ENCODE assay signal across 12 cellular contexts in the genomic region with DNA sequence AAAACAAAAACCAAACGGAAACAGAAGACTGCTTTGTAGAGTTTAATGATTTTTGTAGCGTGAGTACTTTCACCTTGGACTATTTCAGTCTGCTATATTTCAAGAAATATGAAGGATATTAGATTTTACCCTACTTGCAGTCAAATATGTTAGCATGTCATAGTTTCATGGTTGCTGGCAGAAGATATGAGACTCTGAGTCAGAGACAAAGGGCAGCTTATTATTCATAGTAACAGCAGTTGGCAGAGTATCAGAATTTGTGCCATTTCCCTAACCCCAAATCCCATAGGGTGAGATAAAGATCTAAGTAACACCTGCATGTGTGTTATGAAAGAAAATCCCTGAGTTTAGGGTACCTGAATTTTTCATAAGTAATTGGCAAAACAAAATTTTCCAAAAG.
DNase-seq lines count a peak whose midpoint lies in the region; ATAC-seq, FAIRE-seq and TF ChIP-seq lines count a peak whose summit lies in the region.
"Had no signal": no experiment of that assay in that cellular context is flagged by ENCODE, and none has a peak within 500 bp of the region (broad histone marks: within the 10 kb centered on the region; RNA-seq: fewer than 3 reads in every experiment).

No MANE protein-coding gene starts in this region.

- TF ChIP-seq CTCF in coronary artery (IDR thresholded peaks at IDR 0.05) (no peak), kidney (IDR thresholded peaks at IDR 0.05; ENCODE audit: borderline replicate concordance, extremely low read depth, insufficient read depth) (no peak)

- peaks cover 8% of the 10 kb centered on the region for H3K9me3 Mint-ChIP-seq in activated T-cell treated with anti-CD3 and anti-CD28 coated beads, Interleukin-2, amount 50 U/mL, for 4 hours
- H3K9me3 Mint-ChIP-seq: activated CD4-positive, alpha-beta T cell treated with anti-CD3 and anti-CD28 coated beads, Interleukin-2, amount 10 ng/mL, durations not matched to agents 24 days and 14 days had no signal

- H3K9me3 ChIP-seq in SK-N-MC (ENCODE audit: low read depth, low read length), result no peaks in the 10 kb centered on the region
- H3K9me3 ChIP-seq in kidney (ENCODE audit: control insufficient read depth in 1 of 2, low read length in 2 of 2), result no peaks in the 10 kb centered on the region
- H3K9me3 ChIP-seq: thyroid gland had no signal

- intact Hi-C loops in kidney (cut with DNase I), result no loop called here

- H3K4me3 ChIP-seq in SK-N-MC (no peak overlapping the region), coronary artery (no peak overlapping the region), kidney (ENCODE audit: low read length in 2 of 2) (no peak overlapping the region)
- H3K4me3 ChIP-seq: thyroid gland had no signal

- H3K4me1 Mint-ChIP-seq in activated T-cell treated with anti-CD3 and anti-CD28 coated beads, Interleukin-2, amount 50 U/mL, for 4 hours (ENCODE audit: low read depth), result no peaks in the 10 kb centered on the region
- H3K4me1 Mint-ChIP-seq: activated CD4-positive, alpha-beta T cell treated with anti-CD3 and anti-CD28 coated beads, Interleukin-2, amount 10 ng/mL, durations not matched to agents 24 days and 14 days had no signal

- H3K9ac ChIP-seq in SK-N-MC (ENCODE audit: insufficient read length), result no peak overlapping the region
- H3K9ac ChIP-seq in kidney (ENCODE audit: low read length in 2 of 2), result no peak overlapping the region

- H3K27ac ChIP-seq in SK-N-MC (peak overlapping the region; percentile 42; the same call in 1 of the 2 replicates), coronary artery (no peak overlapping the region), kidney (ENCODE audit: low read depth in 2 of 2, low read length in 2 of 2) (no peak overlapping the region)
- H3K27ac ChIP-seq: brain microvascular endothelial cell, thyroid gland had no signal

- DNase-seq in HT1080 (ENCODE audit: low read depth) (peak; percentile 45), SK-N-MC (ENCODE audit: low read depth, low spot score) (no peak), iris pigment epithelial cell (ENCODE audit: low read depth) (peak; percentile 16), coronary artery (ENCODE audit: low spot score) (no peak), kidney (no peak)
- DNase-seq in activated T-cell treated with anti-CD3 and anti-CD28 coated beads, Interleukin-2, amount 50 U/mL, for 4 hours, result no peak
- no peak for DNase-seq in activated CD4-positive, CD25-positive, alpha-beta regulatory T cell (lab: John Stamatoyannopoulos, UW)
- DNase-seq: activated CD4-positive, alpha-beta T cell treated with anti-CD3 and anti-CD28 coated beads, Interleukin-2, amount 10 ng/mL, durations not matched to agents 24 days and 14 days; brain microvascular endothelial cell; T-helper 2 cell; thyroid gland had no signal

- H3K36me3 Mint-ChIP-seq in activated T-cell treated with anti-CD3 and anti-CD28 coated beads, Interleukin-2, amount 50 U/mL, for 4 hours (ENCODE audit: insufficient read depth), result no peaks in the 10 kb centered on the region

- H3K27me3 Mint-ChIP-seq in activated T-cell treated with anti-CD3 and anti-CD28 coated beads, Interleukin-2, amount 50 U/mL, for 4 hours (ENCODE audit: low read depth), result no peaks in the 10 kb centered on the region
- H3K27me3 Mint-ChIP-seq: activated CD4-positive, alpha-beta T cell treated with anti-CD3 and anti-CD28 coated beads, Interleukin-2, amount 10 ng/mL, durations not matched to agents 24 days and 14 days had no signal

- peak; percentile 41 for ATAC-seq in GM18870 (IDR thresholded peaks at IDR 0.05; ENCODE audit: unreplicated experiment)
- ATAC-seq in activated T-cell treated with anti-CD3 and anti-CD28 coated beads, Interleukin-2, amount 50 U/mL, for 4 hours, result no peak

- no peaks in the 10 kb centered on the region for H3K4me1 ChIP-seq in kidney (ENCODE audit: control insufficient read depth in 1 of 2, insufficient read depth in 1 of 2, low read depth in 1 of 2, low read length in 2 of 2)
- H3K4me1 ChIP-seq: thyroid gland had no signal

- H3K4me3 Mint-ChIP-seq in activated T-cell treated with anti-CD3 and anti-CD28 coated beads, Interleukin-2, amount 50 U/mL, for 4 hours, result no peak overlapping the region
- H3K4me3 Mint-ChIP-seq: activated CD4-positive, alpha-beta T cell treated with anti-CD3 and anti-CD28 coated beads, Interleukin-2, amount 10 ng/mL, durations not matched to agents 24 days and 14 days had no signal

- no peak for FAIRE-seq in kidney (lab: Jason Lieb, UNC)

- no peaks in the 10 kb centered on the region for H3K36me3 ChIP-seq in SK-N-MC (ENCODE audit: insufficient read depth, low read length)
- H3K36me3 ChIP-seq in kidney (ENCODE audit: control insufficient read depth in 1 of 2, insufficient read depth in 2 of 2, low read length in 2 of 2), result no peaks in the 10 kb centered on the region
- H3K36me3 ChIP-seq: brain microvascular endothelial cell, thyroid gland had no signal

Comparison
In these comparisons a context has a peak if more than half of its experiments do, and no peak if none do; other contexts are left out.
1. DNase-seq: peak in HT1080 (single experiment) and iris pigment epithelial cell (single experiment); none in SK-N-MC (single experiment), activated T-cell treated with anti-CD3 and anti-CD28 coated beads, Interleukin-2, amount 50 U/mL, for 4 hours (single experiment), activated CD4-positive, CD25-positive, alpha-beta regulatory T cell (0 of 4), coronary artery (single experiment) and kidney (single experiment).